Comparison of ENCODE assay signal across 39 cellular contexts in the genomic region with DNA sequence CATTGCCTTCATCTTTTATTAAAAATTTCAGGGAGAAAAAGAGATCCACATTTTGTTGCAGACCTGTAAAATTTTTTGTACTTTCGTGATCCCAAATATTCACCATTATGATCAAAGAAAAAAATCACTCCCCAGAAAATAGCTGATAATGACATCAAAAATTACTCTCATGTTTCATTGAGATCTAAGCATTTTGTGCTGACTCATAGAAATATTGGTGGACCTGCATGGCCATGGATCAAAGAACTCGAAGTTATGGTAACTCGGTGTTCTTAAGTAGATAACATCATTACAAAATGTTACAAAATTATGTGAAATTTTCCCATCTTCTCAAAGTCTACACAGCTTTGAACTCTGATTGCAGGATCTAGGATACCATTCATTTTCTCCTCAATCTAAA.
"Had no signal": no experiment of that assay in that cellular context is flagged by ENCODE, and none has a peak within 500 bp of the region (broad histone marks: within the 10 kb centered on the region; RNA-seq: fewer than 3 reads in every experiment).

No MANE protein-coding gene starts in this region.

- FAIRE-seq: bronchial epithelial cell had no signal

- H3K36me3 ChIP-seq: ascending aorta, cardiac muscle cell, WERI-Rb-1 had no signal

- ATAC-seq: activated CD4-positive, alpha-beta T cell treated with anti-CD3 and anti-CD28 coated beads for 36 hours; activated CD4-positive, CD25-positive, alpha-beta regulatory T cell treated with anti-CD3 and anti-CD28 coated beads, Interleukin-2, amount 50 U/mL, for 24 hours; activated CD8-positive, alpha-beta memory T cell treated with anti-CD3 and anti-CD28 coated beads, Interleukin-2, amount 10 ng/mL, durations not matched to agents 7 days and 5 days; activated CD8-positive, alpha-beta T cell treated with anti-CD3 and anti-CD28 coated beads, Interleukin-2, amount 10 ng/mL, durations not matched to agents 7 days and 5 days; activated naive CD8-positive, alpha-beta T cell treated with anti-CD3 and anti-CD28 coated beads, Interleukin-2, amount 50 U/mL, for 24 hours; WTC11 had no signal

- H3K4me3 ChIP-seq: ascending aorta, cardiac muscle cell had no signal

- H3K9me3 Mint-ChIP-seq: activated CD4-positive, alpha-beta memory T cell treated with anti-CD3 and anti-CD28 coated beads, Interleukin-2, amount 10 ng/mL, durations not matched to agents 7 days and 5 days; activated CD4-positive, alpha-beta T cell treated with anti-CD3 and anti-CD28 coated beads, Interleukin-2, amount 10 ng/mL, durations not matched to agents 7 days and 5 days; activated naive CD4-positive, alpha-beta T cell treated with anti-CD3 and anti-CD28 coated beads, Interleukin-2, amount 10 ng/mL, durations not matched to agents 7 days and 5 days; activated T-cell treated with anti-CD3 and anti-CD28 coated beads, Interleukin-2, amount 50 U/mL, for 24 hours; brain; central memory CD8-positive, alpha-beta T cell; WTC11 had no signal

- H3K27me3 ChIP-seq: ascending aorta, cardiac muscle cell had no signal

- H3K27me3 Mint-ChIP-seq: activated CD4-positive, alpha-beta memory T cell treated with anti-CD3 and anti-CD28 coated beads, Interleukin-2, amount 10 ng/mL, durations not matched to agents 7 days and 5 days; activated CD4-positive, alpha-beta T cell treated with anti-CD3 and anti-CD28 coated beads for 36 hours; activated CD4-positive, alpha-beta T cell treated with anti-CD3 and anti-CD28 coated beads, Interleukin-2, amount 10 ng/mL, durations not matched to agents 7 days and 5 days; activated CD8-positive, alpha-beta memory T cell treated with anti-CD3 and anti-CD28 coated beads, Interleukin-2, amount 10 ng/mL, durations not matched to agents 7 days and 5 days; activated naive CD4-positive, alpha-beta T cell treated with anti-CD3 and anti-CD28 coated beads, Interleukin-2, amount 10 ng/mL, durations not matched to agents 7 days and 5 days; activated naive CD4-positive, alpha-beta T cell treated with anti-CD3 and anti-CD28 coated beads, Interleukin-2, amount 50 U/mL, for 24 hours; activated naive CD8-positive, alpha-beta T cell treated with anti-CD3 and anti-CD28 coated beads, Interleukin-2, amount 10 ng/mL, durations not matched to agents 7 days and 5 days; activated naive CD8-positive, alpha-beta T cell treated with anti-CD3 and anti-CD28 coated beads, Interleukin-2, amount 50 U/mL, for 24 hours; activated T-cell treated with anti-CD3 and anti-CD28 coated beads, Interleukin-2, amount 50 U/mL, for 24 hours; central memory CD8-positive, alpha-beta T cell had no signal

- DNase-seq: activated CD4-positive, alpha-beta memory T cell treated with anti-CD3 and anti-CD28 coated beads, Interleukin-2, amount 10 ng/mL, durations not matched to agents 7 days and 5 days; activated CD4-positive, alpha-beta T cell treated with anti-CD3 and anti-CD28 coated beads for 1 hour; activated CD4-positive, alpha-beta T cell treated with anti-CD3 and anti-CD28 coated beads for 36 hours; activated CD4-positive, alpha-beta T cell treated with anti-CD3 and anti-CD28 coated beads for 48 hours; activated CD4-positive, alpha-beta T cell treated with anti-CD3 and anti-CD28 coated beads, Interleukin-2, amount 10 ng/mL, durations not matched to agents 7 days and 5 days; activated CD4-positive, alpha-beta T cell treated with anti-CD3 and anti-CD28 coated beads, Interleukin-2, amount 50 U/mL, for 48 hours; activated CD4-positive, CD25-positive, alpha-beta regulatory T cell; activated CD8-positive, alpha-beta memory T cell treated with anti-CD3 and anti-CD28 coated beads for 24 hours; activated CD8-positive, alpha-beta memory T cell treated with anti-CD3 and anti-CD28 coated beads, Interleukin-2, amount 10 ng/mL, durations not matched to agents 7 days and 5 days; activated CD8-positive, alpha-beta memory T cell treated with anti-CD3 and anti-CD28 coated beads, Interleukin-2, amount 50 U/mL, for 48 hours; activated CD8-positive, alpha-beta T cell treated with anti-CD3 and anti-CD28 coated beads, Interleukin-2, amount 10 ng/mL, durations not matched to agents 7 days and 5 days; activated effector memory CD4-positive, alpha-beta T cell treated with Interleukin-2 at 50 U/mL for 16 hours; activated gamma-delta T cell; activated naive CD4-positive, alpha-beta T cell treated with anti-CD3 and anti-CD28 coated beads, Interleukin-2, amount 10 ng/mL, durations not matched to agents 7 days and 5 days; activated naive CD4-positive, alpha-beta T cell treated with Interleukin-2 at 50 U/mL for 16 hours; activated naive CD8-positive, alpha-beta T cell treated with anti-CD3 and anti-CD28 coated beads, Interleukin-2, amount 10 ng/mL, durations not matched to agents 7 days and 5 days; activated naive CD8-positive, alpha-beta T cell treated with anti-CD3 and anti-CD28 coated beads, Interleukin-2, amount 50 U/mL, for 24 hours; activated T-cell treated with anti-CD3 and anti-CD28 coated beads, Interleukin-2, amount 50 U/mL, for 24 hours; activated T-cell treated with anti-CD3 and anti-CD28 coated beads, Interleukin-2, amount 50 U/mL, for 48 hours; amygdala; anterior cingulate cortex; caudate nucleus; cerebellar nuclear complex; T-helper 1 cell; T-helper 2 cell; T-helper 9 cell; WERI-Rb-1 had no signal

- H3K27ac ChIP-seq: ascending aorta, cardiac muscle cell, WERI-Rb-1 had no signal

- H3K9me3 ChIP-seq: ascending aorta had no signal

- H3K4me1 Mint-ChIP-seq: activated CD4-positive, alpha-beta memory T cell treated with anti-CD3 and anti-CD28 coated beads, Interleukin-2, amount 10 ng/mL, durations not matched to agents 7 days and 5 days; activated CD4-positive, alpha-beta T cell treated with anti-CD3 and anti-CD28 coated beads for 36 hours; activated CD8-positive, alpha-beta memory T cell treated with anti-CD3 and anti-CD28 coated beads, Interleukin-2, amount 10 ng/mL, durations not matched to agents 7 days and 5 days; activated naive CD4-positive, alpha-beta T cell treated with anti-CD3 and anti-CD28 coated beads, Interleukin-2, amount 10 ng/mL, durations not matched to agents 7 days and 5 days; activated naive CD4-positive, alpha-beta T cell treated with anti-CD3 and anti-CD28 coated beads, Interleukin-2, amount 50 U/mL, for 24 hours; central memory CD8-positive, alpha-beta T cell; WTC11 had no signal

- H3K27ac Mint-ChIP-seq: activated CD4-positive, alpha-beta memory T cell treated with anti-CD3 and anti-CD28 coated beads, Interleukin-2, amount 10 ng/mL, durations not matched to agents 7 days and 5 days; activated CD4-positive, alpha-beta T cell treated with anti-CD3 and anti-CD28 coated beads for 36 hours; activated CD4-positive, alpha-beta T cell treated with anti-CD3 and anti-CD28 coated beads, Interleukin-2, amount 10 ng/mL, durations not matched to agents 7 days and 5 days; activated CD8-positive, alpha-beta memory T cell treated with anti-CD3 and anti-CD28 coated beads, Interleukin-2, amount 10 ng/mL, durations not matched to agents 7 days and 5 days; activated CD8-positive, alpha-beta T cell treated with anti-CD3 and anti-CD28 coated beads, Interleukin-2, amount 10 ng/mL, durations not matched to agents 7 days and 5 days; activated naive CD4-positive, alpha-beta T cell treated with anti-CD3 and anti-CD28 coated beads, Interleukin-2, amount 10 ng/mL, durations not matched to agents 7 days and 5 days; activated naive CD4-positive, alpha-beta T cell treated with anti-CD3 and anti-CD28 coated beads, Interleukin-2, amount 50 U/mL, for 24 hours; activated naive CD8-positive, alpha-beta T cell; activated naive CD8-positive, alpha-beta T cell treated with anti-CD3 and anti-CD28 coated beads, Interleukin-2, amount 10 ng/mL, durations not matched to agents 7 days and 5 days; activated naive CD8-positive, alpha-beta T cell treated with anti-CD3 and anti-CD28 coated beads, Interleukin-2, amount 50 U/mL, for 24 hours; activated T-cell treated with anti-CD3 and anti-CD28 coated beads, Interleukin-2, amount 50 U/mL, for 24 hours; activated T-helper 2 cell treated with anti-CD3 and anti-CD28 coated beads, Interferon-gamma antibody, Interleukin-2, Interleukin-4, amounts not matched to agents 10 μg/mL and 5 μg/mL and 100 μg/mL, durations not matched to agents 14 hours and 24 hours and 36 hours; brain; T-helper 1 cell treated with Interleukin-12 subunit alpha and Interleukin-12 subunit beta and Interleukin-4 antibody, amounts not matched to agents 30 μg/mL and 1 μg/mL, for 36 hours; T-helper 2 cell treated with Interferon-gamma antibody and Interleukin-4, amounts not matched to agents 5 μg/mL and 100 μg/mL, for 36 hours; WTC11 had no signal

- H3K4me3 Mint-ChIP-seq: activated CD4-positive, alpha-beta memory T cell treated with anti-CD3 and anti-CD28 coated beads, Interleukin-2, amount 10 ng/mL, durations not matched to agents 7 days and 5 days; activated CD4-positive, alpha-beta T cell treated with anti-CD3 and anti-CD28 coated beads for 36 hours; activated CD4-positive, alpha-beta T cell treated with anti-CD3 and anti-CD28 coated beads, Interleukin-2, amount 10 ng/mL, durations not matched to agents 7 days and 5 days; activated CD8-positive, alpha-beta memory T cell treated with anti-CD3 and anti-CD28 coated beads, Interleukin-2, amount 10 ng/mL, durations not matched to agents 7 days and 5 days; activated CD8-positive, alpha-beta T cell treated with anti-CD3 and anti-CD28 coated beads, Interleukin-2, amount 10 ng/mL, durations not matched to agents 7 days and 5 days; activated naive CD4-positive, alpha-beta T cell treated with anti-CD3 and anti-CD28 coated beads, Interleukin-2, amount 10 ng/mL, durations not matched to agents 7 days and 5 days; activated naive CD4-positive, alpha-beta T cell treated with anti-CD3 and anti-CD28 coated beads, Interleukin-2, amount 50 U/mL, for 24 hours; activated naive CD8-positive, alpha-beta T cell; activated naive CD8-positive, alpha-beta T cell treated with anti-CD3 and anti-CD28 coated beads, Interleukin-2, amount 10 ng/mL, durations not matched to agents 7 days and 5 days; activated naive CD8-positive, alpha-beta T cell treated with anti-CD3 and anti-CD28 coated beads, Interleukin-2, amount 50 U/mL, for 24 hours; activated T-cell treated with anti-CD3 and anti-CD28 coated beads, Interleukin-2, amount 50 U/mL, for 24 hours; brain; central memory CD8-positive, alpha-beta T cell; T-helper 1 cell treated with Interleukin-12 subunit alpha and Interleukin-12 subunit beta and Interleukin-4 antibody, amounts not matched to agents 30 μg/mL and 1 μg/mL, for 36 hours; T-helper 2 cell treated with Interferon-gamma antibody and Interleukin-4, amounts not matched to agents 5 μg/mL and 100 μg/mL, for 36 hours; WTC11 had no signal

- H3K36me3 Mint-ChIP-seq: activated CD8-positive, alpha-beta memory T cell treated with anti-CD3 and anti-CD28 coated beads, Interleukin-2, amount 10 ng/mL, durations not matched to agents 7 days and 5 days; activated naive CD4-positive, alpha-beta T cell treated with anti-CD3 and anti-CD28 coated beads, Interleukin-2, amount 10 ng/mL, durations not matched to agents 7 days and 5 days; activated naive CD4-positive, alpha-beta T cell treated with anti-CD3 and anti-CD28 coated beads, Interleukin-2, amount 50 U/mL, for 24 hours; activated naive CD8-positive, alpha-beta T cell; activated naive CD8-positive, alpha-beta T cell treated with anti-CD3 and anti-CD28 coated beads, Interleukin-2, amount 10 ng/mL, durations not matched to agents 7 days and 5 days; brain; WTC11 had no signal
